ENCODE assay signal across 30 cellular contexts in the genomic region with DNA sequence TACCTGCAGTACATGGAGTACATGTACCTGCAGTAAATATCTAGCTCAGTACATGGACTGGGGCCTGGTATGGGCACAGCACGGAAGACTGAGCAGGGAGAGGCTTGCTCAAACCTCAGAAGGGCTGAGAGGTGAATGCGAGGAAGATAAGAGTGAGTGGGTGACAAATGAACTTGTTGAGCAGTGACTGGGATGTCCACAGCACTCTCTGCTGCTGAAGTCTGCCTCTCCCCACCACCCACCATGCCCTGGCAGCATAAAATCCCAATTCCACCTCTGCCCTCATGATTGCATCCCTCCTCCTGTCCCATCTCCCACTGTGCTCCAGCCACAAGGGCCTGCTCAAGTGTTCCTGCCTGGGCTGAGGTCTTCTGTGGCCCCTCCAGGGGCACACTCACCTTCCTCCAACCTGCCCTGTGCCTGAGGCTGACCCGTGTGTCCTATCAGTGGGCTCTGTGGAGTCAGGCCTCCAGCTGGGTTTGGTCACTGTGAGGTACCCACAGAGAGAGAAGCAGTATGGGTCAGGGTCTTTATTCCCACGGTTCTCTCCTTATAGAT.
"Had no signal": no experiment of that assay in that cellular context is flagged by ENCODE, and none has a peak within 500 bp of the region (broad histone marks: within the 10 kb centered on the region; RNA-seq: fewer than 3 reads in every experiment).

No MANE protein-coding gene starts in this region.

- DNase-seq: activated B cell treated with CpG ODN at 0.5 μM for 24 hours; activated CD4-positive, alpha-beta T cell treated with anti-CD3 and anti-CD28 coated beads for 48 hours; activated CD4-positive, alpha-beta T cell treated with anti-CD3 and anti-CD28 coated beads, Interleukin-2, amount 50 U/mL, for 1 hour; activated CD4-positive, alpha-beta T cell treated with anti-CD3 and anti-CD28 coated beads, Interleukin-2, amount 50 U/mL, for 48 hours; activated CD8-positive, alpha-beta memory T cell treated with anti-CD3 and anti-CD28 coated beads for 24 hours; activated CD8-positive, alpha-beta T cell treated with anti-CD3 and anti-CD28 coated beads for 36 hours; activated effector memory CD4-positive, alpha-beta T cell treated with Interleukin-2 at 50 U/mL for 16 hours; activated gamma-delta T cell treated with Interleukin-2 at 50 U/mL for 16 hours; activated naive CD4-positive, alpha-beta T cell treated with anti-CD3 and anti-CD28 coated beads, Interleukin-2, amount 50 U/mL, for 16 hours; activated naive CD4-positive, alpha-beta T cell treated with Interleukin-2 at 50 U/mL for 16 hours; activated T-cell treated with anti-CD3 and anti-CD28 coated beads, Interleukin-2, amount 50 U/mL, for 4 hours; amniotic stem cell; anterior cingulate cortex; brain microvascular endothelial cell; dorsolateral prefrontal cortex; effector memory CD4-positive, alpha-beta T cell; endodermal cell; foreskin fibroblast; T-helper 1 cell; T-helper 17 cell; T1000; WERI-Rb-1 had no signal

- H3K36me3 ChIP-seq: brain microvascular endothelial cell, WERI-Rb-1 had no signal

- H3K4me1 Mint-ChIP-seq: activated B cell treated with CpG ODN at 0.5 μM for 24 hours; activated T-helper 17 cell treated with anti-CD3 and anti-CD28 coated beads, Interleukin-2, amount 50 U/mL, for 72 hours; central memory CD8-positive, alpha-beta T cell; T-helper 17 cell had no signal

- H3K9me3 Mint-ChIP-seq: activated B cell treated with CpG ODN at 0.5 μM for 24 hours; activated CD8-positive, alpha-beta T cell treated with anti-CD3 and anti-CD28 coated beads for 36 hours; activated T-cell treated with anti-CD3 and anti-CD28 coated beads, Interleukin-2, amount 50 U/mL, for 4 hours; activated T-helper 17 cell treated with anti-CD3 and anti-CD28 coated beads, Interleukin-2, amount 50 U/mL, for 72 hours; central memory CD8-positive, alpha-beta T cell; dendritic cell treated with granulocyte-macrophage colony-stimulating factor and Interleukin-4, amounts not matched to agents 40 ng/mL and 50 ng/mL, for 4 days; endodermal cell; T-helper 2 cell treated with Interferon-gamma antibody and Interleukin-4, amounts not matched to agents 5 μg/mL and 100 μg/mL, for 36 hours had no signal

- H3K27ac ChIP-seq: brain microvascular endothelial cell, coronary artery, dorsolateral prefrontal cortex, WERI-Rb-1 had no signal

- H3K36me3 Mint-ChIP-seq: activated naive CD8-positive, alpha-beta T cell had no signal

- ATAC-seq: activated CD4-positive, CD25-positive, alpha-beta regulatory T cell treated with anti-CD3 and anti-CD28 coated beads, Interleukin-2, amount 50 U/mL, for 24 hours; activated CD8-positive, alpha-beta T cell treated with anti-CD3 and anti-CD28 coated beads for 36 hours; activated T-cell treated with anti-CD3 and anti-CD28 coated beads, Interleukin-2, amount 50 U/mL, for 4 hours; activated T-helper 17 cell treated with anti-CD3 and anti-CD28 coated beads, Interleukin-2, amount 50 U/mL, for 72 hours; esophagus mucosa; T-helper 17 cell had no signal

- H3K27me3 ChIP-seq: brain microvascular endothelial cell had no signal

- H3K4me3 ChIP-seq: coronary artery, dorsolateral prefrontal cortex had no signal

- H3K27ac Mint-ChIP-seq: activated B cell treated with CpG ODN at 0.5 μM for 24 hours; activated CD8-positive, alpha-beta T cell treated with anti-CD3 and anti-CD28 coated beads for 36 hours; activated naive CD8-positive, alpha-beta T cell; activated T-helper 17 cell treated with anti-CD3 and anti-CD28 coated beads, Interleukin-2, amount 50 U/mL, for 72 hours; dendritic cell treated with granulocyte-macrophage colony-stimulating factor and Interleukin-4, amounts not matched to agents 40 ng/mL and 50 ng/mL, for 4 days; endodermal cell; T-helper 17 cell; T-helper 2 cell treated with Interferon-gamma antibody and Interleukin-4, amounts not matched to agents 5 μg/mL and 100 μg/mL, for 36 hours had no signal

- H3K4me3 Mint-ChIP-seq: activated B cell treated with CpG ODN at 0.5 μM for 24 hours; activated CD8-positive, alpha-beta T cell treated with anti-CD3 and anti-CD28 coated beads for 36 hours; activated naive CD8-positive, alpha-beta T cell; activated T-cell treated with anti-CD3 and anti-CD28 coated beads, Interleukin-2, amount 50 U/mL, for 4 hours; activated T-helper 17 cell treated with anti-CD3 and anti-CD28 coated beads, Interleukin-2, amount 50 U/mL, for 72 hours; central memory CD8-positive, alpha-beta T cell; dendritic cell treated with granulocyte-macrophage colony-stimulating factor and Interleukin-4, amounts not matched to agents 40 ng/mL and 50 ng/mL, for 4 days; endodermal cell; T-helper 17 cell; T-helper 2 cell treated with Interferon-gamma antibody and Interleukin-4, amounts not matched to agents 5 μg/mL and 100 μg/mL, for 36 hours had no signal
